Comparison of ENCODE assay signal across 9 cellular contexts in genomic region chr9:73143606-73144328, GRCh38. TPM values are rescaled to one million over a fixed set of nuclear protein-coding genes. Genes with fewer than 3 reads are reported as not detected.
DNase-seq lines count a peak whose midpoint lies in the region; ATAC-seq and TF ChIP-seq lines count a peak whose summit lies in the region.
"Had no signal": no experiment of that assay in that cellular context is flagged by ENCODE, and none has a peak within 500 bp of the region (broad histone marks: within the 10 kb centered on the region; RNA-seq: fewer than 3 reads in every experiment).

No MANE protein-coding gene starts in this region.

- intact Hi-C loops in spleen (cut with DNase I; ENCODE audit: low total_unique reads), result no loop called here

- H3K27ac Mint-ChIP-seq in activated CD4-positive, alpha-beta memory T cell treated with anti-CD3 and anti-CD28 coated beads, Interleukin-2, amount 10 ng/mL, durations not matched to agents 7 days and 5 days, result no peak overlapping the region
- H3K27ac Mint-ChIP-seq: T-helper 17 cell had no signal

- H3K9ac ChIP-seq in SK-N-SH, result no peak overlapping the region

- TF ChIP-seq POLR2A in spleen (IDR thresholded peaks at IDR 0.05), result no peak

- H3K9me2 ChIP-seq in SK-N-SH, result no peaks in the 10 kb centered on the region

- H3K4me3 ChIP-seq in HL-60 (replicated peaks; ENCODE audit: insufficient read depth, low read length) (no peak overlapping the region), SK-N-SH (ENCODE audit: low read depth in 2 of 2, low read length in 1 of 2) (no peak overlapping the region), spleen (no peak overlapping the region)

- H3K4me3 Mint-ChIP-seq in activated CD4-positive, alpha-beta memory T cell treated with anti-CD3 and anti-CD28 coated beads, Interleukin-2, amount 10 ng/mL, durations not matched to agents 7 days and 5 days, result no peak overlapping the region
- H3K4me3 Mint-ChIP-seq: T-helper 17 cell had no signal

- peaks cover 32% of the 10 kb centered on the region for H3F3A ChIP-seq in SK-N-SH (replicated peaks; ENCODE audit: insufficient read depth)

- H2AFZ ChIP-seq in SK-N-SH (ENCODE audit: low read depth), result peak overlapping the region; percentile 49; the same call in 1 of the 2 replicates

- peak in 1 of 2 experiments; percentile 81; a peak in 1 of 4 replicates for TF ChIP-seq EP300 in SK-N-SH (IDR thresholded peaks at IDR 0.05; ENCODE audit: borderline replicate concordance in 1 of 2, low read depth in 1 of 2, low read length in 1 of 2)

- peak overlapping the region; percentile 28 for H3K4me2 ChIP-seq in SK-N-SH

- CTCF ChIA-PET in SK-N-SH (lab: Yijun Ruan, JAX), result interaction anchor here (1.3 kb wide), 1 partner anchor 36 kb away, joined by 4 read pairs; no protein-coding TSS in a partner anchor
- CTCF ChIA-PET in activated CD4-positive, alpha-beta memory T cell treated with anti-CD3 and anti-CD28 coated beads, Interleukin-2, amount 10 ng/mL, durations not matched to agents 7 days and 5 days (lab: Charles Lee), result interaction anchor here (0.9 to 1.3 kb wide), 2 partner anchors 36 to 57 kb away, joined by 4 to 6 read pairs; no protein-coding TSS in a partner anchor

- H3K9me3 ChIP-seq in SK-N-SH (no peaks in the 10 kb centered on the region), spleen (no peaks in the 10 kb centered on the region)

- DNase-seq in HL-60 (ENCODE audit: low read depth in 1 of 2, low spot score in 1 of 2) (peak; percentile 63 to 66), SK-N-SH (no peak), foreskin melanocyte (peak; percentile 88), spleen (no peak), pons (ENCODE audit: low spot score) (no peak), NCI-H446 (lab: John Stamatoyannopoulos, UW) (no peak)
- no peak for DNase-seq in activated CD4-positive, alpha-beta memory T cell treated with anti-CD3 and anti-CD28 coated beads, Interleukin-2, amount 10 ng/mL, durations not matched to agents 7 days and 5 days
- DNase-seq: T-helper 17 cell had no signal

- no peaks in the 10 kb centered on the region for H4K20me1 ChIP-seq in SK-N-SH (ENCODE audit: insufficient read depth)

- peaks cover 6% of the 10 kb centered on the region for H3K36me3 Mint-ChIP-seq in activated CD4-positive, alpha-beta memory T cell treated with anti-CD3 and anti-CD28 coated beads, Interleukin-2, amount 10 ng/mL, durations not matched to agents 7 days and 5 days (ENCODE audit: low read depth)

- H3K27me3 ChIP-seq in HL-60 (ENCODE audit: insufficient read depth, poor library complexity, severe bottlenecking) (no peaks in the 10 kb centered on the region), SK-N-SH (ENCODE audit: insufficient read depth) (no peaks in the 10 kb centered on the region), spleen (replicated peaks in 1 of 7) (no peaks in the 10 kb centered on the region)

- H3K79me2 ChIP-seq in SK-N-SH (ENCODE audit: insufficient read depth), result no peaks in the 10 kb centered on the region

- TF ChIP-seq CTCF in HL-60 (IDR thresholded peaks at IDR 0.05; ENCODE audit: insufficient read depth, low read length) (no peak), SK-N-SH (IDR thresholded peaks at IDR 0.05) (no peak), spleen (IDR thresholded peaks at IDR 0.05 in 8 of 11, conservative IDR thresholded peaks at IDR 0.05 in 3 of 11) (no peak)

- 1% methylated on average over 2 of the region's 2 CpGs for WGBS in SK-N-SH (ENCODE audit: low lambda C conversion rate)
- WGBS in spleen, 5 donors, result 20 to 44% (median 31%) methylated on average over 2 of the region's 2 CpGs

- H3K27me3 Mint-ChIP-seq in activated CD4-positive, alpha-beta memory T cell treated with anti-CD3 and anti-CD28 coated beads, Interleukin-2, amount 10 ng/mL, durations not matched to agents 7 days and 5 days, result no peaks in the 10 kb centered on the region
- H3K27me3 Mint-ChIP-seq: T-helper 17 cell had no signal

- no peak for TF ChIP-seq RAD21 in SK-N-SH (IDR thresholded peaks at IDR 0.05; ENCODE audit: low read length)

- H3K36me3 ChIP-seq in SK-N-SH (replicated peaks in 1 of 2; ENCODE audit: control insufficient read depth in 1 of 2, insufficient read depth in 2 of 2, low read length in 1 of 2) (no peaks in the 10 kb centered on the region), spleen (no peaks in the 10 kb centered on the region)

- peaks cover 0 to 41% of the 10 kb centered on the region in 2 experiments; a peak in 3 of 4 replicates for H3K4me1 ChIP-seq in SK-N-SH (ENCODE audit: control insufficient read depth in 1 of 2, insufficient read depth in 2 of 2, low read depth in 1 of 2, low read length in 1 of 2)
- peaks cover under 1 to 52% (median 19%) of the 10 kb centered on the region in 6 donors for H3K4me1 ChIP-seq in spleen

- peaks cover 31% of the 10 kb centered on the region for H3K4me1 Mint-ChIP-seq in activated CD4-positive, alpha-beta memory T cell treated with anti-CD3 and anti-CD28 coated beads, Interleukin-2, amount 10 ng/mL, durations not matched to agents 7 days and 5 days

- POLR2A ChIA-PET in SK-N-SH (lab: Yijun Ruan, JAX), result no interaction called here
- POLR2A ChIA-PET in activated CD4-positive, alpha-beta memory T cell treated with anti-CD3 and anti-CD28 coated beads, Interleukin-2, amount 10 ng/mL, durations not matched to agents 7 days and 5 days (lab: Charles Lee), result interaction anchor here (1.5 to 2.5 kb wide), 3 partner anchors 8 to 10 kb away, joined by 4 to 11 read pairs (median 9); no protein-coding TSS in a partner anchor

- H3K27ac ChIP-seq in HL-60 (replicated peaks) (peak overlapping the region; percentile 61), SK-N-SH (ENCODE audit: low read depth in 2 of 2, low read length in 1 of 2) (peak overlapping the region; percentile 72 to 81; a peak in 3 of 4 replicates), spleen (peak overlapping the region in 6 of 8 donors; percentile 18 to 59 (median 46))

- no peak for ATAC-seq in HG03095 (IDR thresholded peaks at IDR 0.05; ENCODE audit: unreplicated experiment)
- ATAC-seq: T-helper 17 cell had no signal

- H3K9me3 Mint-ChIP-seq in activated CD4-positive, alpha-beta memory T cell treated with anti-CD3 and anti-CD28 coated beads, Interleukin-2, amount 10 ng/mL, durations not matched to agents 7 days and 5 days, result no peaks in the 10 kb centered on the region

TF ChIP-seq in SK-N-SH, 30 proteins besides CTCF, POLR2A, EP300 and RAD21 (continues in another document):
- peak; percentile 36; the same call in 1 of the 2 replicates for TF ChIP-seq GABPA (IDR thresholded peaks at IDR 0.05; ENCODE audit: low read depth)
- TF ChIP-seq PBX3 (IDR thresholded peaks at IDR 0.05), result peak; percentile 66
- TF ChIP-seq ZBTB33 (IDR thresholded peaks at IDR 0.05; ENCODE audit: borderline replicate concordance, low read depth), result no peak
- no peak; the same call in 1 of the 2 replicates for TF ChIP-seq MAX (IDR thresholded peaks at IDR 0.05; ENCODE audit: low read depth)
- no peak for TF ChIP-seq RCOR1 (IDR thresholded peaks at IDR 0.05; ENCODE audit: low read length)
- TF ChIP-seq TCF12 (IDR thresholded peaks at IDR 0.05), result peak; percentile 73
- TF ChIP-seq RXRA (IDR thresholded peaks at IDR 0.05; ENCODE audit: borderline replicate concordance, low read depth), result peak; percentile 68; the same call in 1 of the 2 replicates
- TF ChIP-seq MXI1 (IDR thresholded peaks at IDR 0.05; ENCODE audit: low read depth, low read length), result no peak
- no peak for TF ChIP-seq TAF1 (IDR thresholded peaks at IDR 0.05; ENCODE audit: borderline replicate concordance, low read depth, low read length)
- TF ChIP-seq EZH2phosphoT487 (IDR thresholded peaks at IDR 0.05; ENCODE audit: borderline replicate concordance, low read depth), result no peak
- TF ChIP-seq IRF3 (IDR thresholded peaks at IDR 0.05; ENCODE audit: low read depth, low read length), result no peak

RNA-seq across cellular contexts. Expression of gene ANXA1, which starts 7.9 kb away (rescaled TPM):
- polyA plus RNA-seq in SK-N-SH (2012; rRNA removed) (443 and 608 TPM in 2 replicates), spleen (10 to 100 TPM; 45.5 to 70.5 (median 46.5) TPM)
- 640 and 748 TPM in 2 replicates for polyA plus RNA-seq in SK-N-SH (2012; cell fraction: cytosol; rRNA removed)
- polyA plus RNA-seq in SK-N-SH (2012; cell fraction: nucleus; rRNA removed), result 216 and 495 TPM in 2 replicates
- total RNA-seq in spleen, result 100 to 1,000 TPM in 3 of 7 donors, 10 to 100 TPM in 4; 68.9 to 123 (median 98.4) TPM
- total RNA-seq in activated CD4-positive, alpha-beta memory T cell treated with anti-CD3 and anti-CD28 coated beads, Interleukin-2, amount 10 ng/mL, durations not matched to agents 7 days and 5 days, result 100 to 1,000 TPM; 204 TPM

Comparison
In these comparisons a context has a peak if more than half of its experiments do, and no peak if none do; other contexts are left out.
1. DNase-seq: peak in HL-60 (2 of 2) and foreskin melanocyte (single experiment); none in SK-N-SH (single experiment), spleen (single experiment), pons (single experiment), activated CD4-positive, alpha-beta memory T cell treated with anti-CD3 and anti-CD28 coated beads, Interleukin-2, amount 10 ng/mL, durations not matched to agents 7 days and 5 days (single experiment) and NCI-H446 (0 of 2).
2. Peak in every context shown above with its lines, with median percentiles within 50 percentile points of each other: H3K27ac ChIP-seq.